Comparison of ENCODE assay signal across 24 cellular contexts in the genomic region with DNA sequence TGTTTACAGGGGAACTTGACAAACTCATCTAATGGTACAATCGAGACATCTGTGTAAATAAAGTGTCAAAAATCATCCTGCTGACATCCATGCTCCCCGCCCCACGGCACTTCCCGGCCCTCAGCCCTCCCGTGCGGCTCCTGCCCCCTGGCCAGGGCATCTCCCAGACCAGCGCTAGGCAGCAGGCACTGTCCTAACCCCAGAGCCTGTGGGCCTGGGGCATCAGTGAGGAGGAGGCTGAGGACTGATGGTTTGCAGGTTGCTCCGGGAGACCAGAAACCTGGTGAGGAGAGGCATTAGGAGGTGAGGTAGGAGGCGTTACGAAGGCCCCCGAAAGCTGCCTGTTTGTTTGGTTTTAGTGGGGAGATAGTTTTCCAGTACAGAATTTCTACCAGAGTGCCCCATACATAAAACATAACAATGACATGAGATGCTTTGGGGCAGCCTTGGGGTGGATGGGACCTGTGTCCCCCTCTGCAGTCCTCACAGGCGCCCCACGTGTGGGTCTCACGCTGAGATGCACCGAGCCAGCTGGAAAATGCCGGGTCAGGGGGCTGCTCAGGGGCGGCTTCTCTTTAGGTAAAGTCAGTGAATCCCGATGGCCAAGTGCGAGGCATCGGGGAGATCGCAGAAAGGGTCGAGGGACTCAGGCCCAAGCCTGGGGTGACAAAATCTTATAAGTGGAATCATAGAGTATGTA.
DNase-seq lines count a peak whose midpoint lies in the region; ATAC-seq and TF ChIP-seq lines count a peak whose summit lies in the region.
"Had no signal": no experiment of that assay in that cellular context is flagged by ENCODE, and none has a peak within 500 bp of the region (broad histone marks: within the 10 kb centered on the region; RNA-seq: fewer than 3 reads in every experiment).

No MANE protein-coding gene starts in this region.

- no peaks in the 10 kb centered on the region for H3K9me3 ChIP-seq in endodermal cell (ENCODE audit: control insufficient read depth, low read length)
- no peaks in the 10 kb centered on the region for H3K9me3 ChIP-seq in SK-N-SH
- H3K9me3 ChIP-seq: BE2C, upper lobe of right lung had no signal

- ATAC-seq in naive thymus-derived CD8-positive, alpha-beta T cell = no peak
- no peak for ATAC-seq in HG03280 (IDR thresholded peaks at IDR 0.05; ENCODE audit: unreplicated experiment)
- ATAC-seq: left cardiac atrium, Right ventricle myocardium inferior, upper lobe of right lung had no signal

- no peak overlapping the region for H3K4me2 ChIP-seq in SK-N-SH
- H3K4me2 ChIP-seq: KMS-11 had no signal

- H3K9me2 ChIP-seq in SK-N-SH = no peaks in the 10 kb centered on the region

- H3K27ac ChIP-seq in endodermal cell (ENCODE audit: low read depth, low read length) (no peak overlapping the region), SK-N-SH (ENCODE audit: low read depth in 2 of 2, low read length in 1 of 2) (no peak overlapping the region)
- H3K27ac ChIP-seq: KMS-11, upper lobe of right lung had no signal

- no peak overlapping the region for H3K9ac ChIP-seq in endodermal cell (ENCODE audit: extremely low read depth, low read length, poor library complexity, severe bottlenecking)
- no peak overlapping the region for H3K9ac ChIP-seq in SK-N-SH
- H3K9ac ChIP-seq: KMS-11 had no signal

- H3K4me3 Mint-ChIP-seq in activated naive CD8-positive, alpha-beta T cell = no peak overlapping the region
- no peak overlapping the region for H3K4me3 Mint-ChIP-seq in activated naive CD8-positive, alpha-beta T cell treated with anti-CD3 and anti-CD28 coated beads for 36 hours
- H3K4me3 Mint-ChIP-seq in endodermal cell = no peak overlapping the region
- peak overlapping the region in 2 of 10 donors; percentile 32 to 37 for H3K4me3 Mint-ChIP-seq in naive thymus-derived CD8-positive, alpha-beta T cell
- H3K4me3 Mint-ChIP-seq: activated CD4-positive, alpha-beta memory T cell treated with anti-CD3 and anti-CD28 coated beads, Interleukin-2, amount 10 ng/mL, durations not matched to agents 7 days and 5 days; activated T-cell treated with anti-CD3 and anti-CD28 coated beads, Interleukin-2, amount 50 U/mL, for 24 hours; mesothelial cell of epicardium had no signal

- no peak for TF ChIP-seq CTCF in endodermal cell (conservative IDR thresholded peaks at IDR 0.05)
- no peak for TF ChIP-seq CTCF in SK-N-SH (IDR thresholded peaks at IDR 0.05)

- no peak overlapping the region for H2AFZ ChIP-seq in SK-N-SH (ENCODE audit: low read depth)

- no peaks in the 10 kb centered on the region for H4K20me1 ChIP-seq in SK-N-SH (ENCODE audit: insufficient read depth)

- H3K27me3 ChIP-seq in endodermal cell (ENCODE audit: control insufficient read depth, insufficient read depth, low read length, poor library complexity, severe bottlenecking) = no peaks in the 10 kb centered on the region
- no peaks in the 10 kb centered on the region for H3K27me3 ChIP-seq in SK-N-SH (ENCODE audit: insufficient read depth)
- H3K27me3 ChIP-seq: BE2C, upper lobe of right lung had no signal

- POLR2A ChIA-PET in naive thymus-derived CD8-positive, alpha-beta T cell (lab: Charles Lee) = no interaction called here
- POLR2A ChIA-PET in SK-N-SH (lab: Yijun Ruan, JAX) = no interaction called here

- H3K4me3 ChIP-seq in endodermal cell (ENCODE audit: low read length) (no peak overlapping the region), SK-N-SH (ENCODE audit: low read depth in 2 of 2, low read length in 1 of 2) (no peak overlapping the region)
- H3K4me3 ChIP-seq: upper lobe of right lung had no signal

- 91 to 94% methylated on average over 9 to 22 of the region's 22 CpGs for WGBS in endodermal cell (ENCODE audit: insufficient coverage in 1 of 2, insufficient read length in 1 of 2), 2 experiments
- 78% methylated on average over 22 of the region's 22 CpGs for WGBS in SK-N-SH (ENCODE audit: low lambda C conversion rate)

- peaks cover 19% of the 10 kb centered on the region for H3K4me1 Mint-ChIP-seq in activated naive CD8-positive, alpha-beta T cell (ENCODE audit: low read depth)
- H3K4me1 Mint-ChIP-seq in activated naive CD8-positive, alpha-beta T cell treated with anti-CD3 and anti-CD28 coated beads for 36 hours = peaks cover 8% of the 10 kb centered on the region
- no peaks in the 10 kb centered on the region for H3K4me1 Mint-ChIP-seq in endodermal cell
- H3K4me1 Mint-ChIP-seq in naive thymus-derived CD8-positive, alpha-beta T cell = peaks cover 13 to 27% (median 20%) of the 10 kb centered on the region in 4 donors
- H3K4me1 Mint-ChIP-seq: mesothelial cell of epicardium had no signal

- DNase-seq in activated naive CD8-positive, alpha-beta T cell treated with anti-CD3 and anti-CD28 coated beads for 36 hours = no peak
- DNase-seq in endodermal cell (peak; percentile 32), NOMO-1 (lab: John Stamatoyannopoulos, UW; ENCODE audit: unreplicated experiment in 2 of 2) (no peak), SK-N-SH (no peak), HUDEP-2 (lab: John Stamatoyannopoulos, UW; ENCODE audit: unreplicated experiment in 76 of 76) (no peak)
- DNase-seq in naive thymus-derived CD8-positive, alpha-beta T cell = no peak
- DNase-seq: activated CD4-positive, alpha-beta memory T cell treated with anti-CD3 and anti-CD28 coated beads, Interleukin-2, amount 10 ng/mL, durations not matched to agents 7 days and 5 days; activated naive CD4-positive, alpha-beta T cell treated with Interleukin-2 at 50 U/mL for 16 hours; activated T-cell treated with anti-CD3 and anti-CD28 coated beads, Interleukin-2, amount 50 U/mL, for 24 hours; anterior cingulate cortex; BE2C; left cardiac atrium; NCI-H1436; NCI-H2107; NCI-H446 treated with DMSO at 0.1 percent for 48 hours; OCI-M1; T1000; upper lobe of right lung had no signal

- H3K27ac Mint-ChIP-seq in activated naive CD8-positive, alpha-beta T cell = peak overlapping the region; percentile 59
- H3K27ac Mint-ChIP-seq in activated naive CD8-positive, alpha-beta T cell treated with anti-CD3 and anti-CD28 coated beads for 36 hours = no peak overlapping the region
- no peak overlapping the region for H3K27ac Mint-ChIP-seq in endodermal cell
- H3K27ac Mint-ChIP-seq in naive thymus-derived CD8-positive, alpha-beta T cell = peak overlapping the region; percentile 34 to 94 (median 88)
- H3K27ac Mint-ChIP-seq: activated CD4-positive, alpha-beta memory T cell treated with anti-CD3 and anti-CD28 coated beads, Interleukin-2, amount 10 ng/mL, durations not matched to agents 7 days and 5 days; activated T-cell treated with anti-CD3 and anti-CD28 coated beads, Interleukin-2, amount 50 U/mL, for 24 hours; mesothelial cell of epicardium; progenitor cell of endocrine pancreas had no signal

- H3K4me1 ChIP-seq in endodermal cell (ENCODE audit: control insufficient read depth, insufficient read depth, low read length) (no peaks in the 10 kb centered on the region), SK-N-SH (ENCODE audit: control insufficient read depth in 1 of 2, insufficient read depth in 2 of 2, low read depth in 1 of 2, low read length in 1 of 2) (no peaks in the 10 kb centered on the region)
- H3K4me1 ChIP-seq: BE2C, upper lobe of right lung had no signal

- no peak for TF ChIP-seq RAD21 in SK-N-SH (IDR thresholded peaks at IDR 0.05; ENCODE audit: low read length)

- CTCF ChIA-PET in SK-N-SH (lab: Yijun Ruan, JAX) = interaction anchor here (1.4 kb wide), 1 partner anchor 33 kb away, joined by 7 read pairs; no protein-coding TSS in a partner anchor

- no peaks in the 10 kb centered on the region for H3K27me3 Mint-ChIP-seq in activated naive CD8-positive, alpha-beta T cell
- H3K27me3 Mint-ChIP-seq in activated naive CD8-positive, alpha-beta T cell treated with anti-CD3 and anti-CD28 coated beads for 36 hours = no peaks in the 10 kb centered on the region
- peaks cover 7% of the 10 kb centered on the region for H3K27me3 Mint-ChIP-seq in endodermal cell (ENCODE audit: insufficient read depth)
- H3K27me3 Mint-ChIP-seq in naive thymus-derived CD8-positive, alpha-beta T cell = no peaks in the 10 kb centered on the region
- H3K27me3 Mint-ChIP-seq: activated CD4-positive, alpha-beta memory T cell treated with anti-CD3 and anti-CD28 coated beads, Interleukin-2, amount 10 ng/mL, durations not matched to agents 7 days and 5 days; activated T-cell treated with anti-CD3 and anti-CD28 coated beads, Interleukin-2, amount 50 U/mL, for 24 hours; progenitor cell of endocrine pancreas had no signal

- peaks cover 2% of the 10 kb centered on the region for H3K36me3 Mint-ChIP-seq in activated naive CD8-positive, alpha-beta T cell
- peaks cover 3% of the 10 kb centered on the region for H3K36me3 Mint-ChIP-seq in activated naive CD8-positive, alpha-beta T cell treated with anti-CD3 and anti-CD28 coated beads for 36 hours
- peaks cover under 1% of the 10 kb centered on the region for H3K36me3 Mint-ChIP-seq in endodermal cell (ENCODE audit: low read depth)
- H3K36me3 Mint-ChIP-seq in naive thymus-derived CD8-positive, alpha-beta T cell = peaks cover 0 to 4% (median under 1%) of the 10 kb centered on the region in 3 donors
- H3K36me3 Mint-ChIP-seq: mesothelial cell of epicardium had no signal

- H3K79me2 ChIP-seq in SK-N-SH (ENCODE audit: insufficient read depth) = no peaks in the 10 kb centered on the region

- no peak for TF ChIP-seq EP300 in SK-N-SH (IDR thresholded peaks at IDR 0.05; ENCODE audit: borderline replicate concordance in 1 of 2, low read depth in 1 of 2, low read length in 1 of 2)

- H3K36me3 ChIP-seq in endodermal cell (ENCODE audit: control insufficient read depth, insufficient read depth, low read length) = no peaks in the 10 kb centered on the region
- H3K36me3 ChIP-seq in SK-N-SH (replicated peaks in 1 of 2; ENCODE audit: control insufficient read depth in 1 of 2, insufficient read depth in 2 of 2, low read length in 1 of 2) = no peaks in the 10 kb centered on the region
- H3K36me3 ChIP-seq: BE2C, upper lobe of right lung had no signal

- H3K9me3 Mint-ChIP-seq in activated naive CD8-positive, alpha-beta T cell (ENCODE audit: low read depth) = no peaks in the 10 kb centered on the region
- peaks cover 3% of the 10 kb centered on the region for H3K9me3 Mint-ChIP-seq in activated naive CD8-positive, alpha-beta T cell treated with anti-CD3 and anti-CD28 coated beads for 36 hours
- H3K9me3 Mint-ChIP-seq in endodermal cell = peaks cover 9% of the 10 kb centered on the region
- no peaks in the 10 kb centered on the region for H3K9me3 Mint-ChIP-seq in naive thymus-derived CD8-positive, alpha-beta T cell

- H3F3A ChIP-seq in SK-N-SH (replicated peaks; ENCODE audit: insufficient read depth) = no peaks in the 10 kb centered on the region

TF ChIP-seq in SK-N-SH, 30 proteins besides CTCF, POLR2A, EP300 and RAD21 (continues in another document):
- TF ChIP-seq MEF2A (IDR thresholded peaks at IDR 0.05; ENCODE audit: borderline replicate concordance, low read depth) (no peak), TCF12 (IDR thresholded peaks at IDR 0.05) (no peak), GABPA (IDR thresholded peaks at IDR 0.05; ENCODE audit: low read depth) (no peak), JUND (IDR thresholded peaks at IDR 0.05) (no peak), TAF1 (IDR thresholded peaks at IDR 0.05; ENCODE audit: borderline replicate concordance, low read depth, low read length) (no peak), GATA2 (CRISPR knock-in tag; IDR thresholded peaks at IDR 0.05) (no peak), POLR2AphosphoS5 (IDR thresholded peaks at IDR 0.05; ENCODE audit: low read depth, low read length) (no peak)

Comparison
In these comparisons a context has a peak if more than half of its experiments do, and no peak if none do; other contexts are left out.
1. H3K27ac Mint-ChIP-seq: peak in activated naive CD8-positive, alpha-beta T cell (single experiment) and naive thymus-derived CD8-positive, alpha-beta T cell (10 of 10); none in activated naive CD8-positive, alpha-beta T cell treated with anti-CD3 and anti-CD28 coated beads for 36 hours (single experiment) and endodermal cell (single experiment).